Comparison of ENCODE assay signal across 8 cellular contexts in the genomic region with DNA sequence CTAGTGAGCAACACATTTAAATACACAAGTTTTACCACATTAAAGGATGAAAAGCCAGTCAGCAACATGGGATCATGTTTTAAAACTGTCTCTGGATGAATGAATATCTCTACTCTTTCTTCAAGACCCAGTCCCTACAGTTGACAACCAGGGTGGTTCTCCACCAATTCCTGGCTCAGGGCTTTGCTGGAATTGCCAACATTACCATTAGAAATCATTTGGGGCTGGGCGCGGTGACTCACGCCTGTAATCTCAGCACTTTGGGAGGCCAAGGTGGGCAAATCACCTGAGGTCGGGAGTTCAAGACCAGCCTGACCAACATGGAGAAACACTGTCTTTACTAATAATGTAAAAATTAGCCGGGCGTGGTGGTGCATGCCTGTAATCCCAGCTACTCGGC. TPM values are rescaled to one million over a fixed set of nuclear protein-coding genes. Genes with fewer than 3 reads are reported as not detected.
DNase-seq lines count a peak whose midpoint lies in the region; ATAC-seq and TF ChIP-seq lines count a peak whose summit lies in the region.
"Not testable (repeated sequence)": the region's sequence is repeated elsewhere in the genome, so short reads cannot be mapped to it uniquely, and the experiment has no call there.

No MANE protein-coding gene starts in this region.

- not testable (repeated sequence) for H3K27me3 ChIP-seq in CD4-positive, alpha-beta memory T cell (ENCODE audit: insufficient read depth, low read length); Loucy (ENCODE audit: insufficient read depth, low read length, poor library complexity, severe bottlenecking); naive thymus-derived CD4-positive, alpha-beta T cell (ENCODE audit: control insufficient read depth in 2 of 2, insufficient read depth in 2 of 2, low read length in 2 of 2)

- not testable (repeated sequence) for H3K4me3 ChIP-seq in CD4-positive, alpha-beta memory T cell (ENCODE audit: low read length in 2 of 2)
- peak overlapping the region; percentile 47 for H3K4me3 ChIP-seq in Loucy (ENCODE audit: low read length, poor library complexity, severe bottlenecking)
- peak overlapping the region; percentile 33 for H3K4me3 ChIP-seq in naive thymus-derived CD4-positive, alpha-beta T cell (ENCODE audit: low read length)

- peak overlapping the region; percentile 16 to 99 (median 86) for H3K27ac Mint-ChIP-seq in CD4-positive, alpha-beta memory T cell
- H3K27ac Mint-ChIP-seq in T-helper 17 cell: peak overlapping the region; percentile 98
- H3K27ac Mint-ChIP-seq in activated CD8-positive, alpha-beta T cell treated with anti-CD3 and anti-CD28 coated beads for 36 hours: peak overlapping the region; percentile 93
- peak overlapping the region; percentile 93 for H3K27ac Mint-ChIP-seq in activated T-helper 17 cell treated with anti-CD3 and anti-CD28 coated beads, Interleukin-2, amount 50 U/mL, for 72 hours
- H3K27ac Mint-ChIP-seq in activated naive CD8-positive, alpha-beta T cell treated with anti-CD3 and anti-CD28 coated beads, Interleukin-2, amount 50 U/mL, for 24 hours: peak overlapping the region; percentile 93
- H3K27ac Mint-ChIP-seq in naive thymus-derived CD4-positive, alpha-beta T cell: peak overlapping the region in 8 of 9 donors; percentile 85 to 98 (median 92)
- peak overlapping the region; percentile 71 for H3K27ac Mint-ChIP-seq in stimulated activated memory B cell treated with anti-CD40 and anti-IgM and Interleukin-4, amounts not matched to agents 10 μg/mL and 1 μg/mL and 100 μg/mL, for 72 hours

- not testable (repeated sequence) for H4K20me1 ChIP-seq in Loucy (ENCODE audit: insufficient read depth, low read length, poor library complexity, severe bottlenecking)

- not testable (repeated sequence) for H3K79me2 ChIP-seq in Loucy (ENCODE audit: insufficient read depth, low read length)

- peaks cover 14% of the 10 kb centered on the region for H3F3A ChIP-seq in Loucy (ENCODE audit: low read depth)

- peak overlapping the region in 7 of 8 donors; percentile 45 to 90 (median 79) for H3K4me3 Mint-ChIP-seq in CD4-positive, alpha-beta memory T cell
- H3K4me3 Mint-ChIP-seq in T-helper 17 cell; stimulated activated memory B cell treated with anti-CD40 and anti-IgM and Interleukin-4, amounts not matched to agents 10 μg/mL and 1 μg/mL and 100 μg/mL, for 72 hours: not testable (repeated sequence)
- peak overlapping the region; percentile 37 for H3K4me3 Mint-ChIP-seq in activated CD8-positive, alpha-beta T cell treated with anti-CD3 and anti-CD28 coated beads for 36 hours
- peak overlapping the region; percentile 65 for H3K4me3 Mint-ChIP-seq in activated T-helper 17 cell treated with anti-CD3 and anti-CD28 coated beads, Interleukin-2, amount 50 U/mL, for 72 hours
- peak overlapping the region; percentile 55 for H3K4me3 Mint-ChIP-seq in activated naive CD8-positive, alpha-beta T cell treated with anti-CD3 and anti-CD28 coated beads, Interleukin-2, amount 50 U/mL, for 24 hours
- peak overlapping the region; percentile 46 to 90 (median 78) for H3K4me3 Mint-ChIP-seq in naive thymus-derived CD4-positive, alpha-beta T cell

- H2AFZ ChIP-seq in Loucy (ENCODE audit: low read length): not testable (repeated sequence)

- not testable (repeated sequence) for ATAC-seq in T-helper 17 cell; activated CD8-positive, alpha-beta T cell treated with anti-CD3 and anti-CD28 coated beads for 36 hours; activated T-helper 17 cell treated with anti-CD3 and anti-CD28 coated beads, Interleukin-2, amount 50 U/mL, for 72 hours (replicated peaks); activated naive CD8-positive, alpha-beta T cell treated with anti-CD3 and anti-CD28 coated beads, Interleukin-2, amount 50 U/mL, for 24 hours; naive thymus-derived CD4-positive, alpha-beta T cell; stimulated activated memory B cell treated with anti-CD40 and anti-IgM and Interleukin-4, amounts not matched to agents 10 μg/mL and 1 μg/mL and 100 μg/mL, for 72 hours

- not testable (repeated sequence) for H3K9me3 ChIP-seq in CD4-positive, alpha-beta memory T cell (ENCODE audit: control insufficient read depth in 1 of 2, low read length in 2 of 2); Loucy (ENCODE audit: insufficient read depth, low read depth, low read length); T-helper 17 cell (ENCODE audit: control insufficient read depth, low read length, poor library complexity, severe bottlenecking); naive thymus-derived CD4-positive, alpha-beta T cell (ENCODE audit: control insufficient read depth in 2 of 3, low read length in 3 of 3)

- not testable (repeated sequence) for TF ChIP-seq CTCF in Loucy (conservative IDR thresholded peaks at IDR 0.05; ENCODE audit: low read length); activated CD8-positive, alpha-beta T cell treated with anti-CD3 and anti-CD28 coated beads for 36 hours (IDR thresholded peaks at IDR 0.05)

- POLR2A ChIA-PET in CD4-positive, alpha-beta memory T cell (lab: Charles Lee; ENCODE audit: partially characterized antibody): interaction anchor here (0.7 to 14.2 kb wide), 5 partner anchors 6 to 201 kb away, joined by 3 to 361 read pairs (median 9); a partner anchor contains a TSS
- POLR2A ChIA-PET in activated CD8-positive, alpha-beta T cell treated with anti-CD3 and anti-CD28 coated beads for 36 hours (lab: Charles Lee): interaction anchor here (0.6 to 3.1 kb wide), 3 partner anchors 9 to 20 kb away, joined by 3 to 12 read pairs (median 11); no protein-coding TSS in a partner anchor
- POLR2A ChIA-PET in naive thymus-derived CD4-positive, alpha-beta T cell (lab: Charles Lee): interaction anchor here (12.2 to 14.2 kb wide), 2 partner anchors 6 to 18 kb away, joined by 318 to 319 read pairs; no protein-coding TSS in a partner anchor

- H3K36me3 ChIP-seq in CD4-positive, alpha-beta memory T cell (ENCODE audit: insufficient read depth, low read length): peaks cover 17% of the 10 kb centered on the region
- H3K36me3 ChIP-seq in Loucy (ENCODE audit: insufficient read depth, low read length): not testable (repeated sequence)
- peaks cover 2 to 40% (median 19%) of the 10 kb centered on the region in 3 experiments for H3K36me3 ChIP-seq in naive thymus-derived CD4-positive, alpha-beta T cell (ENCODE audit: control insufficient read depth in 2 of 3, insufficient read depth in 3 of 3, low read length in 3 of 3)

- H3K4me1 ChIP-seq in CD4-positive, alpha-beta memory T cell (ENCODE audit: insufficient read depth, low read length): peaks cover 98% of the 10 kb centered on the region
- peaks cover 51% of the 10 kb centered on the region for H3K4me1 ChIP-seq in Loucy (ENCODE audit: insufficient read depth, low read length, poor library complexity, severe bottlenecking)
- H3K4me1 ChIP-seq in naive thymus-derived CD4-positive, alpha-beta T cell (ENCODE audit: control insufficient read depth in 2 of 2, insufficient read depth in 2 of 2, low read length in 2 of 2): peaks cover 89 to 91% of the 10 kb centered on the region in 2 donors

- H3K4me2 ChIP-seq in Loucy (ENCODE audit: low read depth, low read length, poor library complexity, severe bottlenecking): peak overlapping the region; percentile 72

- H3K9me3 Mint-ChIP-seq in CD4-positive, alpha-beta memory T cell; activated CD8-positive, alpha-beta T cell treated with anti-CD3 and anti-CD28 coated beads for 36 hours; activated T-helper 17 cell treated with anti-CD3 and anti-CD28 coated beads, Interleukin-2, amount 50 U/mL, for 72 hours; activated naive CD8-positive, alpha-beta T cell treated with anti-CD3 and anti-CD28 coated beads, Interleukin-2, amount 50 U/mL, for 24 hours; naive thymus-derived CD4-positive, alpha-beta T cell; stimulated activated memory B cell treated with anti-CD40 and anti-IgM and Interleukin-4, amounts not matched to agents 10 μg/mL and 1 μg/mL and 100 μg/mL, for 72 hours: not testable (repeated sequence)

- not testable (repeated sequence) for DNase-seq in CD4-positive, alpha-beta memory T cell; T-helper 17 cell; activated CD8-positive, alpha-beta T cell treated with anti-CD3 and anti-CD28 coated beads for 36 hours; activated naive CD8-positive, alpha-beta T cell treated with anti-CD3 and anti-CD28 coated beads, Interleukin-2, amount 50 U/mL, for 24 hours; naive thymus-derived CD4-positive, alpha-beta T cell

- H3K36me3 Mint-ChIP-seq in CD4-positive, alpha-beta memory T cell: peaks cover 53 to 75% of the 10 kb centered on the region in 2 donors
- H3K36me3 Mint-ChIP-seq in T-helper 17 cell (ENCODE audit: low read depth): peaks cover 11% of the 10 kb centered on the region
- H3K36me3 Mint-ChIP-seq in activated CD8-positive, alpha-beta T cell treated with anti-CD3 and anti-CD28 coated beads for 36 hours (ENCODE audit: low read depth): peaks cover 80% of the 10 kb centered on the region
- H3K36me3 Mint-ChIP-seq in activated T-helper 17 cell treated with anti-CD3 and anti-CD28 coated beads, Interleukin-2, amount 50 U/mL, for 72 hours (ENCODE audit: low read depth): peaks cover 91% of the 10 kb centered on the region
- peaks cover 72% of the 10 kb centered on the region for H3K36me3 Mint-ChIP-seq in activated naive CD8-positive, alpha-beta T cell treated with anti-CD3 and anti-CD28 coated beads, Interleukin-2, amount 50 U/mL, for 24 hours (ENCODE audit: low read depth)
- peaks cover 14 to 64% (median 56%) of the 10 kb centered on the region in 5 donors for H3K36me3 Mint-ChIP-seq in naive thymus-derived CD4-positive, alpha-beta T cell
- peaks cover 59% of the 10 kb centered on the region for H3K36me3 Mint-ChIP-seq in stimulated activated memory B cell treated with anti-CD40 and anti-IgM and Interleukin-4, amounts not matched to agents 10 μg/mL and 1 μg/mL and 100 μg/mL, for 72 hours

- peaks cover 76 to 95% (median 87%) of the 10 kb centered on the region in 4 donors for H3K4me1 Mint-ChIP-seq in CD4-positive, alpha-beta memory T cell
- peaks cover 57% of the 10 kb centered on the region for H3K4me1 Mint-ChIP-seq in T-helper 17 cell
- H3K4me1 Mint-ChIP-seq in activated CD8-positive, alpha-beta T cell treated with anti-CD3 and anti-CD28 coated beads for 36 hours (ENCODE audit: low read depth): peaks cover 88% of the 10 kb centered on the region
- H3K4me1 Mint-ChIP-seq in activated T-helper 17 cell treated with anti-CD3 and anti-CD28 coated beads, Interleukin-2, amount 50 U/mL, for 72 hours: peaks cover 54% of the 10 kb centered on the region
- peaks cover 96% of the 10 kb centered on the region for H3K4me1 Mint-ChIP-seq in activated naive CD8-positive, alpha-beta T cell treated with anti-CD3 and anti-CD28 coated beads, Interleukin-2, amount 50 U/mL, for 24 hours
- peaks cover 65 to 97% (median 92%) of the 10 kb centered on the region in 7 donors for H3K4me1 Mint-ChIP-seq in naive thymus-derived CD4-positive, alpha-beta T cell
- peaks cover 25% of the 10 kb centered on the region for H3K4me1 Mint-ChIP-seq in stimulated activated memory B cell treated with anti-CD40 and anti-IgM and Interleukin-4, amounts not matched to agents 10 μg/mL and 1 μg/mL and 100 μg/mL, for 72 hours

- intact Hi-C loops in CD4-positive, alpha-beta memory T cell (cut with micrococcal nuclease): not testable (repeated sequence)
- intact Hi-C loops in activated CD8-positive, alpha-beta T cell treated with anti-CD3 and anti-CD28 coated beads for 36 hours (cut with micrococcal nuclease): loop anchor here (2.0 kb wide), 1 partner anchor 20 kb away; no protein-coding TSS in a partner anchor
- intact Hi-C loops in naive thymus-derived CD4-positive, alpha-beta T cell (cut with micrococcal nuclease): loop anchor here in 1 of 2 donors (1.0 kb wide), 1 partner anchor 9 kb away; no protein-coding TSS in a partner anchor

- peak overlapping the region; percentile 29 for H3K9ac ChIP-seq in Loucy (ENCODE audit: low read depth, low read length, poor library complexity, severe bottlenecking)

- CTCF ChIA-PET in CD4-positive, alpha-beta memory T cell (lab: Charles Lee; ENCODE audit: partially characterized antibody): interaction anchor here (0.7 to 16.2 kb wide), 3 partner anchors 18 to 172 kb away, joined by 3 to 488 read pairs (median 169); a partner anchor contains a TSS
- CTCF ChIA-PET in activated CD8-positive, alpha-beta T cell treated with anti-CD3 and anti-CD28 coated beads for 36 hours (lab: Charles Lee): interaction anchor here (0.7 to 16.5 kb wide), 2 partner anchors 9 to 18 kb away, joined by 3 to 274 read pairs; no protein-coding TSS in a partner anchor
- CTCF ChIA-PET in naive thymus-derived CD4-positive, alpha-beta T cell (lab: Charles Lee): not testable (repeated sequence)

- not testable (repeated sequence) for H3K9me2 ChIP-seq in Loucy (replicated peaks; ENCODE audit: low read depth, low read length)

- H3K27ac ChIP-seq in CD4-positive, alpha-beta memory T cell (ENCODE audit: low read depth, low read length): peak overlapping the region; percentile 59
- H3K27ac ChIP-seq in naive thymus-derived CD4-positive, alpha-beta T cell (ENCODE audit: low read depth, low read length): peak overlapping the region; percentile 48

- not testable (repeated sequence) for H3K27me3 Mint-ChIP-seq in CD4-positive, alpha-beta memory T cell; T-helper 17 cell; activated CD8-positive, alpha-beta T cell treated with anti-CD3 and anti-CD28 coated beads for 36 hours; activated T-helper 17 cell treated with anti-CD3 and anti-CD28 coated beads, Interleukin-2, amount 50 U/mL, for 72 hours; activated naive CD8-positive, alpha-beta T cell treated with anti-CD3 and anti-CD28 coated beads, Interleukin-2, amount 50 U/mL, for 24 hours; naive thymus-derived CD4-positive, alpha-beta T cell; stimulated activated memory B cell treated with anti-CD40 and anti-IgM and Interleukin-4, amounts not matched to agents 10 μg/mL and 1 μg/mL and 100 μg/mL, for 72 hours

RNA-seq across cellular contexts. Expression of a gene that starts 45.5 kb away (rescaled TPM):
- total RNA-seq in CD4-positive, alpha-beta memory T cell: 10 to 100 TPM; 78.5 to 84.7 TPM
- 10 to 100 TPM; 61.7 to 68.0 TPM for polyA plus RNA-seq in CD4-positive, alpha-beta memory T cell
- total RNA-seq in T-helper 17 cell: 10 to 100 TPM; 73.1 to 89.3 TPM
- total RNA-seq in activated CD8-positive, alpha-beta T cell treated with anti-CD3 and anti-CD28 coated beads for 36 hours: 10 to 100 TPM; 37.0 to 38.8 TPM
- 10 to 100 TPM; 31.4 to 32.4 TPM for total RNA-seq in activated T-helper 17 cell treated with anti-CD3 and anti-CD28 coated beads, Interleukin-2, amount 50 U/mL, for 72 hours
- total RNA-seq in naive thymus-derived CD4-positive, alpha-beta T cell: 100 to 1,000 TPM in 4 of 5 experiments, 10 to 100 TPM in 1; 80.3 to 171 (median 152) TPM
- 100 to 1,000 TPM; 132 to 134 TPM for polyA plus RNA-seq in naive thymus-derived CD4-positive, alpha-beta T cell

RNA-seq across cellular contexts. Expression of a gene that starts 45.7 kb away (rescaled TPM):
- 10 to 100 TPM; 15.2 to 15.4 TPM for total RNA-seq in CD4-positive, alpha-beta memory T cell
- 10 to 100 TPM; 19.6 to 39.7 TPM for polyA plus RNA-seq in CD4-positive, alpha-beta memory T cell
- 10 to 100 TPM; 16.1 to 22.8 TPM for total RNA-seq in T-helper 17 cell
- total RNA-seq in activated CD8-positive, alpha-beta T cell treated with anti-CD3 and anti-CD28 coated beads for 36 hours: 10 to 100 TPM; 18.2 to 19.9 TPM
- total RNA-seq in activated T-helper 17 cell treated with anti-CD3 and anti-CD28 coated beads, Interleukin-2, amount 50 U/mL, for 72 hours: 10 to 100 TPM; 10.0 to 22.5 TPM
- 10 to 100 TPM; 12.4 to 23.6 (median 15.7) TPM for total RNA-seq in naive thymus-derived CD4-positive, alpha-beta T cell
- polyA plus RNA-seq in naive thymus-derived CD4-positive, alpha-beta T cell: 10 to 100 TPM; 11.6 to 17.5 TPM
